ENCODE assay signal across 30 cellular contexts in the genomic region with DNA sequence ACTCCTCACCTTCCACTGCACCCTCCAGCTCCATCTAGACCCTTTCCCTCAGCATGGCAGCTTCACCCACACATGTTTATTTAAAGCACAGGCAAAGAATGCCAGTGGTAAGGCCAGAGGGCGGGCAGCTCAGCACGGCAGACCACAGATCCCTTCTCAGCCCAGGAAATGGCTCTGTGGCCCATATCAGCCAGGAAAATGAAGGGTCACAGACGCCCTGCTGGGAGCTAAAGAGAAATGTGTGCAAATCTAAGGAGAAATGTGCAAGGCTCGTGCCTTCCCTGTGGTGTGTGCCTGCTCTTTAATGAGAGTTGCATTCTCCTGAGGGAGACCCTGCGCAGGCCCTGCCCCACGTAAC.
"Had no signal": no experiment of that assay in that cellular context is flagged by ENCODE, and none has a peak within 500 bp of the region (broad histone marks: within the 10 kb centered on the region; RNA-seq: fewer than 3 reads in every experiment).

No MANE protein-coding gene starts in this region.

- H3K4me1 ChIP-seq: ascending aorta had no signal

- H3K27me3 ChIP-seq: body of pancreas had no signal

- H3K9me3 ChIP-seq: ascending aorta, body of pancreas had no signal

- H3K9me3 Mint-ChIP-seq: activated naive CD4-positive, alpha-beta T cell treated with anti-CD3 and anti-CD28 coated beads, Interleukin-2, amount 50 U/mL, for 72 hours; activated naive CD8-positive, alpha-beta T cell treated with anti-CD3 and anti-CD28 coated beads, Interleukin-2, amount 50 U/mL, for 24 hours; WTC11 had no signal

- H3K36me3 Mint-ChIP-seq: activated naive CD4-positive, alpha-beta T cell treated with anti-CD3 and anti-CD28 coated beads, Interleukin-2, amount 50 U/mL, for 72 hours; WTC11 had no signal

- H3K4me3 ChIP-seq: ascending aorta, body of pancreas, SK-N-MC had no signal

- H3K4me3 Mint-ChIP-seq: activated CD8-positive, alpha-beta T cell treated with anti-CD3 and anti-CD28 coated beads, Interleukin-2, amount 10 ng/mL, durations not matched to agents 7 days and 5 days; activated naive CD8-positive, alpha-beta T cell treated with anti-CD3 and anti-CD28 coated beads, Interleukin-2, amount 50 U/mL, for 24 hours; T-helper 17 cell; WTC11 had no signal

- ATAC-seq: activated CD8-positive, alpha-beta T cell treated with anti-CD3 and anti-CD28 coated beads, Interleukin-2, amount 10 ng/mL, durations not matched to agents 7 days and 5 days; Panc1; Right ventricle myocardium inferior; T-helper 17 cell; WTC11 had no signal

- H3K36me3 ChIP-seq: ascending aorta had no signal

- FAIRE-seq: bronchial epithelial cell had no signal

- H3K27ac Mint-ChIP-seq: activated CD8-positive, alpha-beta T cell treated with anti-CD3 and anti-CD28 coated beads, Interleukin-2, amount 10 ng/mL, durations not matched to agents 7 days and 5 days; activated naive CD4-positive, alpha-beta T cell treated with anti-CD3 and anti-CD28 coated beads, Interleukin-2, amount 50 U/mL, for 72 hours; activated naive CD8-positive, alpha-beta T cell treated with anti-CD3 and anti-CD28 coated beads, Interleukin-2, amount 50 U/mL, for 24 hours; T-helper 17 cell; WTC11 had no signal

- H3K27ac ChIP-seq: ascending aorta, body of pancreas, SK-N-MC had no signal

- DNase-seq: activated CD4-positive, alpha-beta T cell treated with anti-CD3 and anti-CD28 coated beads for 48 hours; activated CD4-positive, alpha-beta T cell treated with anti-CD3 and anti-CD28 coated beads, Interleukin-2, amount 50 U/mL, for 4 hours; activated CD4-positive, CD25-positive, alpha-beta regulatory T cell treated with anti-CD3 and anti-CD28 coated beads, Interleukin-2, amount 50 U/mL, for 72 hours; activated CD8-positive, alpha-beta memory T cell treated with anti-CD3 and anti-CD28 coated beads, Interleukin-2, amount 50 U/mL, for 48 hours; activated CD8-positive, alpha-beta T cell treated with anti-CD3 and anti-CD28 coated beads, Interleukin-2, amount 10 ng/mL, durations not matched to agents 7 days and 5 days; activated naive CD4-positive, alpha-beta T cell treated with Interleukin-2 at 50 U/mL for 16 hours; activated naive CD8-positive, alpha-beta T cell treated with anti-CD3 and anti-CD28 coated beads, Interleukin-2, amount 50 U/mL, for 24 hours; activated T-cell treated with anti-CD3 and anti-CD28 coated beads, Interleukin-2, amount 50 U/mL, for 1 hour; amniotic stem cell; central memory CD4-positive, alpha-beta T cell; MM.1S; NCI-H1105; NCI-H1436 treated with DMSO at 0.1 percent for 48 hours; NCI-H1930; NCI-H2107; NCI-H2171 treated with DMSO at 0.1 percent for 48 hours; NCI-H226; NCI-H82; OCI-M1; RPMI8226; T-helper 17 cell; T-helper 9 cell had no signal
